ENCODE assay signal across 9 cellular contexts in the genomic region with DNA sequence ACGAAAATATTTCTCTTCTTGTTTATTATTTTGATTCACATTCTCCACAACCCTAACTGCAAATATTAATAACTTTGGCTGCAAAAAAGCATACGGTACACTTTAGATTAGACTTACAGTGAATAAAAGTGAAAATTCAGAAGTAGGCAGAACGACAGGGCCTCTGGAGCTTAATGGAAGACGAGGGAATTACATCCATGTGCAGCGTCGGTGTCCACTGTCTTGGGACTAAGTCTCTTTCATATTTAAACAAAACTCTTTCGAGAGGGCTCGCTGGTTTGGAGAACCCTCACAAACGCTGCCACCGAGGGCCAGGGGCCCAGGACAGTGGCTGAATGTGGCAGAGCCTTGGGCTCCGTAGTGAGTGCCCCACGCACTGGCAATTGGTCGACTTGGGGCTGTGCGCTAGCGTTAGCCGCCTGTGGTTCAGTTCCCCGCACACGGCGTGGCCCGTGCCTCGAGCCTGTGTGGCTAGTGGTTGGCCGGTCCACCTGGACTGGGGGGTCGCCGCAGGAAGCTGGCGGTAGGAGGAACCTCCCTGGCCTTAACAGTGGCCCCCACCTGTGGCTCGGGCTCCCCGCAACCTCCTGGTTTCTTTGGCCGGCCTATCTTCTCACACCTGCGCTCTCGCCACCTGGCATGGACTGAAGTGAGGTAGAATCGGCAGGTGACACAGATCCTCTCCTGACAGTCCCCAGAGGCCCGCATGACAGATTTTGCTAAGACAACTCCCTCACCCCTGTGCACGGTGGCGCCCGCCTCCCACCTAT. TPM values are rescaled to one million over a fixed set of nuclear protein-coding genes. Genes with fewer than 3 reads are reported as not detected.
DNase-seq lines count a peak whose midpoint lies in the region; ATAC-seq lines count a peak whose summit lies in the region.
"Had no signal": no experiment of that assay in that cellular context is flagged by ENCODE, and none has a peak within 500 bp of the region (broad histone marks: within the 10 kb centered on the region; RNA-seq: fewer than 3 reads in every experiment).

No MANE protein-coding gene starts in this region.

- peaks cover 5% of the 10 kb centered on the region for H3K36me3 Mint-ChIP-seq in T-helper 2 cell treated with Interferon-gamma antibody and Interleukin-4, amounts not matched to agents 5 μg/mL and 100 μg/mL, for 36 hours (ENCODE audit: low read depth)

- H3K4me1 Mint-ChIP-seq in T-helper 2 cell treated with Interferon-gamma antibody and Interleukin-4, amounts not matched to agents 5 μg/mL and 100 μg/mL, for 36 hours (ENCODE audit: low read depth): peaks cover 13% of the 10 kb centered on the region

- peaks cover 4% of the 10 kb centered on the region for H3K9me3 Mint-ChIP-seq in T-helper 2 cell treated with Interferon-gamma antibody and Interleukin-4, amounts not matched to agents 5 μg/mL and 100 μg/mL, for 36 hours

- peak overlapping the region in 6 of 7 experiments; percentile 33 to 50 (median 38) for H3K4me3 ChIP-seq in skin epidermis

- DNase-seq in T-helper 2 cell treated with Interferon-gamma antibody and Interleukin-4, amounts not matched to agents 5 μg/mL and 100 μg/mL, for 36 hours (ENCODE audit: low spot score): no peak
- DNase-seq in T-helper 2 cell (no peak), NCI-H2171 treated with DMSO at 0.1 percent for 48 hours (lab: John Stamatoyannopoulos, UW) (peak; percentile 88), DMS 273 treated with DMSO at 0.1 percent for 48 hours (lab: John Stamatoyannopoulos, UW) (no peak)

- H3K27me3 Mint-ChIP-seq in T-helper 2 cell treated with Interferon-gamma antibody and Interleukin-4, amounts not matched to agents 5 μg/mL and 100 μg/mL, for 36 hours (ENCODE audit: low read depth): peaks cover 96% of the 10 kb centered on the region

- H3K27ac ChIP-seq in skin epidermis: no peak overlapping the region

- H3K4me3 Mint-ChIP-seq in T-helper 2 cell treated with Interferon-gamma antibody and Interleukin-4, amounts not matched to agents 5 μg/mL and 100 μg/mL, for 36 hours: no peak overlapping the region

- H3K27ac Mint-ChIP-seq in T-helper 2 cell treated with Interferon-gamma antibody and Interleukin-4, amounts not matched to agents 5 μg/mL and 100 μg/mL, for 36 hours: peak overlapping the region; percentile 4

- ATAC-seq in esophagus mucosa: peak; percentile 13
- ATAC-seq in GM18907 (IDR thresholded peaks at IDR 0.05; ENCODE audit: unreplicated experiment): no peak
- ATAC-seq in HG03439 (IDR thresholded peaks at IDR 0.05; ENCODE audit: unreplicated experiment): no peak

RNA-seq across cellular contexts. Expression of gene PAX9, which starts 0.7 kb away (rescaled TPM):
- 83.6 TPM for total RNA-seq in esophagus mucosa
- total RNA-seq: temporal lobe had no signal
